ENCODE assay signal across 13 cellular contexts in the genomic region with DNA sequence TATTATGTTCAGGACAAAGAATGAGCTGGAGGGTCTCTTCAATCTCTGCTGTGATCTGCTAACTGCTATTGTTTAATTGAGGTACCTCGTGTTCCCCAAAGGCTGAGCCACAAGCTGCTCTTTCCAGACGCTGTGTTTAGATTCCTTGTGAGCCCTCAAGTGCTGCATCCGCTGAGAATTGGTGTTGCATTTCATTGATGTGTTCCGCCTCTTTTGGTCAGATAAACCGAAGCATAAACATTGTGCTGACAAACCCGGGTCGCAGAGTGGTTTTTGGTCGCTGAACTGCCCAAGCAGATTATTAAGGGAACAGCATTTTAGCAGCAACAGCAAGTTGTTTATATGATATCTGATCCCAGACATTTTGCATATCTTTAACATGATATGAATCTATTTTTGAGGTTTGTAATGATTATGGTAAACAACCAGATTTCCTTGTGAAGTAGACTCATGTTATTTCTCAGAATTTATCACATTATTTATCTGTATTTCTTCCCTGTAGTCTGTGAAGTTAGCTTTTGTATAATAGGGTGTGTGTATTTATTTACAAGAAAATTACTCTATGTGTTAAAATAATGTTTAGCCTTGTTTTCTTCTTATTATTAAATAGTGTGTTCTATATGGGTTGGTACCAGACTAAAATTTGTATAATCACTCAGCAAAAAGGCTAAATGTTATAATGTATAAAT.
DNase-seq lines count a peak whose midpoint lies in the region; ATAC-seq lines count a peak whose summit lies in the region.
"Had no signal": no experiment of that assay in that cellular context is flagged by ENCODE, and none has a peak within 500 bp of the region (broad histone marks: within the 10 kb centered on the region; RNA-seq: fewer than 3 reads in every experiment).

No MANE protein-coding gene starts in this region.

- POLR2A ChIA-PET in T-cell (lab: Charles Lee): no interaction called here

- no peaks in the 10 kb centered on the region for H3K27me3 Mint-ChIP-seq in activated T-cell treated with anti-CD3 and anti-CD28 coated beads, Interleukin-2, amount 50 U/mL, for 72 hours (ENCODE audit: low read depth)
- no peaks in the 10 kb centered on the region for H3K27me3 Mint-ChIP-seq in activated T-cell treated with anti-CD3 and anti-CD28 coated beads, Interleukin-2, amount 50 U/mL, for 4 hours (ENCODE audit: low read depth)
- no peaks in the 10 kb centered on the region for H3K27me3 Mint-ChIP-seq in T-cell
- H3K27me3 Mint-ChIP-seq: activated naive CD8-positive, alpha-beta T cell had no signal

- CTCF ChIA-PET in T-cell (lab: Charles Lee): no interaction called here

- H3K36me3 Mint-ChIP-seq in activated T-cell treated with anti-CD3 and anti-CD28 coated beads, Interleukin-2, amount 50 U/mL, for 72 hours (ENCODE audit: insufficient read depth in 2 of 2): peaks cover 11 to 16% of the 10 kb centered on the region in 2 donors
- peaks cover 11% of the 10 kb centered on the region for H3K36me3 Mint-ChIP-seq in activated T-cell treated with anti-CD3 and anti-CD28 coated beads, Interleukin-2, amount 50 U/mL, for 4 hours (ENCODE audit: insufficient read depth)
- H3K36me3 Mint-ChIP-seq in T-cell: peaks cover 20% of the 10 kb centered on the region

- H3K27ac Mint-ChIP-seq in activated T-cell treated with anti-CD3 and anti-CD28 coated beads, Interleukin-2, amount 50 U/mL, for 72 hours: peak overlapping the region; percentile 51
- peak overlapping the region; percentile 57 to 91 for H3K27ac Mint-ChIP-seq in T-cell
- H3K27ac Mint-ChIP-seq: activated naive CD8-positive, alpha-beta T cell; T-helper 1 cell treated with Interleukin-12 subunit alpha and Interleukin-12 subunit beta and Interleukin-4 antibody, amounts not matched to agents 30 μg/mL and 1 μg/mL, for 36 hours had no signal

- no peaks in the 10 kb centered on the region for H3K4me1 Mint-ChIP-seq in activated T-cell treated with anti-CD3 and anti-CD28 coated beads, Interleukin-2, amount 50 U/mL, for 72 hours (ENCODE audit: low read depth)
- peaks cover 9% of the 10 kb centered on the region for H3K4me1 Mint-ChIP-seq in activated T-cell treated with anti-CD3 and anti-CD28 coated beads, Interleukin-2, amount 50 U/mL, for 4 hours (ENCODE audit: low read depth)
- peaks cover 0 to 21% (median 0%) of the 10 kb centered on the region in 3 donors for H3K4me1 Mint-ChIP-seq in T-cell

- DNase-seq in activated T-cell treated with anti-CD3 and anti-CD28 coated beads, Interleukin-2, amount 50 U/mL, for 72 hours: no peak
- no peak for DNase-seq in activated T-cell treated with anti-CD3 and anti-CD28 coated beads, Interleukin-2, amount 50 U/mL, for 4 hours
- DNase-seq in T-cell (no peak), foreskin melanocyte (peak; percentile 28), HT-29 (ENCODE audit: low spot score) (no peak), epidermal melanocyte (ENCODE audit: insufficient read length, low spot score) (no peak)
- DNase-seq in activated CD4-positive, alpha-beta T cell treated with anti-CD3 and anti-CD28 coated beads for 4 hours: no peak
- DNase-seq: effector CD4-positive, alpha-beta T cell; NCI-H146; thyroid gland had no signal

- H3K4me3 Mint-ChIP-seq in activated T-cell treated with anti-CD3 and anti-CD28 coated beads, Interleukin-2, amount 50 U/mL, for 72 hours: peak overlapping the region in 1 of 2 donors; percentile 64
- H3K4me3 Mint-ChIP-seq in activated T-cell treated with anti-CD3 and anti-CD28 coated beads, Interleukin-2, amount 50 U/mL, for 4 hours: no peak overlapping the region
- H3K4me3 Mint-ChIP-seq in T-cell: peak overlapping the region in 2 of 3 donors; percentile 24 to 62
- H3K4me3 Mint-ChIP-seq: activated naive CD8-positive, alpha-beta T cell; T-helper 1 cell treated with Interleukin-12 subunit alpha and Interleukin-12 subunit beta and Interleukin-4 antibody, amounts not matched to agents 30 μg/mL and 1 μg/mL, for 36 hours had no signal

- H3K9me3 Mint-ChIP-seq in activated T-cell treated with anti-CD3 and anti-CD28 coated beads, Interleukin-2, amount 50 U/mL, for 72 hours: peaks cover 12 to 18% of the 10 kb centered on the region in 2 donors
- H3K9me3 Mint-ChIP-seq in activated T-cell treated with anti-CD3 and anti-CD28 coated beads, Interleukin-2, amount 50 U/mL, for 4 hours: peaks cover 19% of the 10 kb centered on the region
- peaks cover 11 to 20% (median 15%) of the 10 kb centered on the region in 3 donors for H3K9me3 Mint-ChIP-seq in T-cell

- no peak for ATAC-seq in activated T-cell treated with anti-CD3 and anti-CD28 coated beads, Interleukin-2, amount 50 U/mL, for 72 hours (replicated peaks in 1 of 2)
- no peak for ATAC-seq in activated T-cell treated with anti-CD3 and anti-CD28 coated beads, Interleukin-2, amount 50 U/mL, for 4 hours
- ATAC-seq in T-cell (replicated peaks in 1 of 4) (peak in 3 of 4 experiments; percentile 26 to 43 (median 43)), GM19324 (IDR thresholded peaks at IDR 0.05; ENCODE audit: low FRiP score, unreplicated experiment) (no peak)

Comparison
In these comparisons a context has a peak if more than half of its experiments do, and no peak if none do; other contexts are left out.
1. ATAC-seq: peak in T-cell (3 of 4); none in activated T-cell treated with anti-CD3 and anti-CD28 coated beads, Interleukin-2, amount 50 U/mL, for 72 hours (0 of 2), activated T-cell treated with anti-CD3 and anti-CD28 coated beads, Interleukin-2, amount 50 U/mL, for 4 hours (0 of 2) and GM19324 (single experiment).